17 cellular contexts compared by ENCODE assay signal in genomic region chr2:147501973-147502372, GRCh38.
"Had no signal": no experiment of that assay in that cellular context is flagged by ENCODE, and none has a peak within 500 bp of the region (broad histone marks: within the 10 kb centered on the region; RNA-seq: fewer than 3 reads in every experiment).

No MANE protein-coding gene starts in this region.

- DNase-seq: activated CD4-positive, alpha-beta memory T cell treated with anti-CD3 and anti-CD28 coated beads for 36 hours; activated CD8-positive, alpha-beta memory T cell treated with anti-CD3 and anti-CD28 coated beads, Interleukin-2, amount 10 ng/mL, durations not matched to agents 7 days and 5 days; activated naive CD4-positive, alpha-beta T cell treated with anti-CD3 and anti-CD28 coated beads, Interleukin-2, amount 50 U/mL, for 16 hours; activated T-cell treated with anti-CD3 and anti-CD28 coated beads, Interleukin-2, amount 50 U/mL, for 1 hour; amniotic stem cell; caudate nucleus; colonic mucosa; esophagus squamous epithelium; hippocampal formation; psoas muscle; right lobe of liver; stimulated activated naive CD8-positive, alpha-beta T cell treated with anti-CD3 and anti-CD28 coated beads, Interleukin-15, Interleukin-2, amounts not matched to agents 100 U/mL and 50 U/mL, for 24 hours; T-helper 17 cell; WERI-Rb-1 had no signal

- H3K27me3 Mint-ChIP-seq: activated CD4-positive, alpha-beta memory T cell treated with anti-CD3 and anti-CD28 coated beads for 36 hours; T-helper 17 cell; type B pancreatic cell had no signal

- H3K9me3 Mint-ChIP-seq: activated CD4-positive, alpha-beta memory T cell treated with anti-CD3 and anti-CD28 coated beads for 36 hours; neural crest cell had no signal

- ATAC-seq: activated CD8-positive, alpha-beta memory T cell treated with anti-CD3 and anti-CD28 coated beads, Interleukin-2, amount 10 ng/mL, durations not matched to agents 7 days and 5 days; psoas muscle; right lobe of liver; stimulated activated naive CD8-positive, alpha-beta T cell treated with anti-CD3 and anti-CD28 coated beads, Interleukin-15, Interleukin-2, amounts not matched to agents 100 U/mL and 50 U/mL, for 24 hours; T-helper 17 cell had no signal

- H3K27ac Mint-ChIP-seq: activated CD4-positive, alpha-beta memory T cell treated with anti-CD3 and anti-CD28 coated beads for 36 hours; activated CD8-positive, alpha-beta memory T cell treated with anti-CD3 and anti-CD28 coated beads, Interleukin-2, amount 10 ng/mL, durations not matched to agents 7 days and 5 days; activated T-helper 2 cell treated with anti-CD3 and anti-CD28 coated beads, Interferon-gamma antibody, Interleukin-2, Interleukin-4, amounts not matched to agents 10 μg/mL and 5 μg/mL and 100 μg/mL, durations not matched to agents 14 hours and 24 hours and 36 hours; T-helper 17 cell; type B pancreatic cell had no signal

- H3K36me3 ChIP-seq: colonic mucosa, esophagus squamous epithelium, right lobe of liver, WERI-Rb-1 had no signal

- H3K4me3 ChIP-seq: colonic mucosa, esophagus squamous epithelium, psoas muscle, right lobe of liver had no signal

- H3K27ac ChIP-seq: colonic mucosa, esophagus squamous epithelium, psoas muscle, right lobe of liver, WERI-Rb-1 had no signal

- H3K4me1 ChIP-seq: colonic mucosa, esophagus squamous epithelium, psoas muscle had no signal

- H3K4me3 Mint-ChIP-seq: activated CD4-positive, alpha-beta memory T cell treated with anti-CD3 and anti-CD28 coated beads for 36 hours; activated CD8-positive, alpha-beta memory T cell treated with anti-CD3 and anti-CD28 coated beads, Interleukin-2, amount 10 ng/mL, durations not matched to agents 7 days and 5 days; neural crest cell; T-helper 17 cell; type B pancreatic cell had no signal

- H3K27me3 ChIP-seq: colonic mucosa, esophagus squamous epithelium, right lobe of liver had no signal

- H3K9me3 ChIP-seq: colonic mucosa, esophagus squamous epithelium, psoas muscle, right lobe of liver had no signal

- H3K36me3 Mint-ChIP-seq: activated CD4-positive, alpha-beta memory T cell treated with anti-CD3 and anti-CD28 coated beads for 36 hours; type B pancreatic cell had no signal
